1 cellular context compared by ENCODE assay signal in the genomic region with DNA sequence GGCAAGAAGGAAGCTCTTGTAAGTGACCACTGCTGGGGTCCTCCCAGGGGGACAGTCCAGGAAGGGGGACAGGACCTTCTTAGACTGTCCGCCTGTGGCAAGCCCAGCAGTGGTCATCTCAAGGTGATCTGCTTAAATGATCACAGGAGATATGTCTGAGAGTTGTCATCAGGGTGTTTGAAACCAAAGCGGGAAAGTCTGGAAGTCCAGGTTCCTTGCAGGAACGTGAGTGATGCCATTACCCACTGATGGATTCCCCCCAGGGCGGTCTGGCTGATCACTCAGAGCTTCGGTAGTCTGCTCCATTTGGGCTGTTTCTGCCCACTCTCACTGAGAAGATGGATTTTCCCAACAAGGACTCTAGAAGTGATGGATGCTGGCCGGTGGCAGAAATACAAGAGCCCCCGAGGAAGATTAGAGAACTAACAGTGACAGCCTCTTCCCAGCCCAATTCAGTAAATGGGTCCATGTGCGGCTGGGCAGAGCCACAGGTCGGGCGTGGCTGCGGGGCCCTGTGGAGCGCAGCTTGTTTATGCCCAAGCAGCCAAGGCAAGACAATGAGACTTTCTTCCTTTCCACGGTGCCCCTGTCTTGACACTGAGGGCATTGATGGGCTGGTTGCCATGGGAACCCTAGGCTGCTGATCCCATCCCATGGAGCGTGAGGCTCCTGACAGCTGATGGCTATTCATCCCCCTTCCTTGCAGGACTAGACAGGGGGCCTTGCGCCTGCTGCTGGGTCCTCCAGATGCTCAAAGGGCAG.
TF ChIP-seq lines count a peak whose summit lies in the region.

No MANE protein-coding gene starts in this region.

TF ChIP-seq in K562, 482 proteins besides CTCF, POLR2A, EP300 and RAD21 (continued from another document):
- no peak for TF ChIP-seq RCOR1 (IDR thresholded peaks at IDR 0.05; ENCODE audit: borderline replicate concordance in 1 of 2, low read depth in 2 of 2, low read length in 2 of 2)
